ENCODE assay signal across 16 cellular contexts in genomic region chr5:143008032-143008431, GRCh38.
DNase-seq lines count a peak whose midpoint lies in the region; ATAC-seq and TF ChIP-seq lines count a peak whose summit lies in the region.
"Had no signal": no experiment of that assay in that cellular context is flagged by ENCODE, and none has a peak within 500 bp of the region (broad histone marks: within the 10 kb centered on the region; RNA-seq: fewer than 3 reads in every experiment).

No MANE protein-coding gene starts in this region.

- H3K4me3 ChIP-seq in left ventricle myocardium inferior (no peak overlapping the region), right cardiac atrium (ENCODE audit: low read length) (no peak overlapping the region), stomach (no peak overlapping the region)
- H3K4me3 ChIP-seq: tibial artery had no signal

- DNase-seq in left ventricle myocardium inferior = no peak
- DNase-seq in right cardiac atrium = no peak
- DNase-seq in T-helper 17 cell = no peak
- DNase-seq in foreskin keratinocyte = no peak
- no peak for DNase-seq in putamen (ENCODE audit: low spot score)
- DNase-seq in OCI-M2 (lab: John Stamatoyannopoulos, UW; ENCODE audit: unreplicated experiment) = no peak
- DNase-seq in HCEC 1CT = no peak
- no peak for DNase-seq in stomach
- DNase-seq: activated CD4-positive, CD25-positive, alpha-beta regulatory T cell; endodermal cell; NCI-H1048; stimulated activated CD4-positive, alpha-beta T cell treated with anti-CD3 and anti-CD28 coated beads, Interleukin-12 subunit alpha, Interleukin-12 subunit beta, amount 100 ng/mL, for 4 hours; SW 1271; tibial artery had no signal

- ATAC-seq in right cardiac atrium = no peak
- no peak for ATAC-seq in T-helper 17 cell
- no peak for ATAC-seq in foreskin keratinocyte

- intact Hi-C loops in left ventricle myocardium inferior (cut with micrococcal nuclease) = loop anchor here (5.0 kb wide), 1 partner anchor 389 kb away; no protein-coding TSS in a partner anchor
- intact Hi-C loops in right cardiac atrium (cut with DNase I) = loop anchor here in 2 of 4 donors (5.0 to 10.0 kb wide), 3 partner anchors 394 to 817 kb away; partner anchors contain the start of gene NR3C1 (in 2 of the 2)
- intact Hi-C loops in stomach (cut with DNase I; ENCODE audit: low total_unique reads) = no loop called here

- H3K36me3 ChIP-seq in left ventricle myocardium inferior = no peaks in the 10 kb centered on the region
- no peaks in the 10 kb centered on the region for H3K36me3 ChIP-seq in stomach
- H3K36me3 ChIP-seq: tibial artery had no signal

- H3K4me1 ChIP-seq in left ventricle myocardium inferior (peaks cover 83% of the 10 kb centered on the region), right cardiac atrium (ENCODE audit: control insufficient read depth, insufficient read depth, low read length) (peaks cover 28% of the 10 kb centered on the region), foreskin keratinocyte (peaks cover 22% of the 10 kb centered on the region), stomach (peaks cover 0 to 32% (median 19%) of the 10 kb centered on the region in 4 donors)

- H3K27me3 ChIP-seq in left ventricle myocardium inferior (ENCODE audit: low read depth) (no peaks in the 10 kb centered on the region), right cardiac atrium (ENCODE audit: control insufficient read depth, insufficient read depth) (no peaks in the 10 kb centered on the region), foreskin keratinocyte (no peaks in the 10 kb centered on the region), stomach (no peaks in the 10 kb centered on the region)
- H3K27me3 ChIP-seq: tibial artery had no signal

- no peak for TF ChIP-seq POLR2A in stomach (IDR thresholded peaks at IDR 0.05)

- peaks cover 39% of the 10 kb centered on the region for H3K4me1 Mint-ChIP-seq in T-helper 17 cell

- H3K4me3 Mint-ChIP-seq in T-helper 17 cell = peak overlapping the region; percentile 21
- H3K4me3 Mint-ChIP-seq: brain, endodermal cell had no signal

- 94% methylated on average over 2 of the region's 2 CpGs for WGBS in right cardiac atrium
- WGBS in stomach, 5 donors = 61 to 90% (median 80%) methylated on average over 2 of the region's 2 CpGs

- peak overlapping the region; percentile 91 for H3K27ac Mint-ChIP-seq in T-helper 17 cell
- H3K27ac Mint-ChIP-seq: endodermal cell had no signal

- H3K36me3 Mint-ChIP-seq in T-helper 17 cell (ENCODE audit: low read depth) = no peaks in the 10 kb centered on the region
- H3K36me3 Mint-ChIP-seq: brain had no signal

- no peaks in the 10 kb centered on the region for H3K27me3 Mint-ChIP-seq in T-helper 17 cell
- H3K27me3 Mint-ChIP-seq: brain had no signal

- H3K27ac ChIP-seq in left ventricle myocardium inferior (replicated peaks) (peak overlapping the region; percentile 78), right cardiac atrium (ENCODE audit: low read length) (no peak overlapping the region), foreskin keratinocyte (peak overlapping the region; percentile 94), stomach (no peak overlapping the region)
- H3K27ac ChIP-seq: parathyroid adenoma had no signal

- no peak for TF ChIP-seq CTCF in left ventricle myocardium inferior (IDR thresholded peaks at IDR 0.05; ENCODE audit: borderline replicate concordance)
- TF ChIP-seq CTCF in foreskin keratinocyte (conservative IDR thresholded peaks at IDR 0.05) = no peak
- no peak for TF ChIP-seq CTCF in stomach (IDR thresholded peaks at IDR 0.05)

- no peak for TF ChIP-seq EP300 in stomach (IDR thresholded peaks at IDR 0.05)

- H3K9me3 ChIP-seq in left ventricle myocardium inferior (replicated peaks) (no peaks in the 10 kb centered on the region), right cardiac atrium (ENCODE audit: control insufficient read depth, low read length) (no peaks in the 10 kb centered on the region), T-helper 17 cell (ENCODE audit: control insufficient read depth, low read length, poor library complexity, severe bottlenecking) (no peaks in the 10 kb centered on the region), stomach (no peaks in the 10 kb centered on the region)
- H3K9me3 ChIP-seq: tibial artery had no signal

Comparison
In these comparisons a context has a peak if more than half of its experiments do, and no peak if none do; other contexts are left out.
1. H3K27ac ChIP-seq: peak in left ventricle myocardium inferior (single experiment) and foreskin keratinocyte (single experiment); none in right cardiac atrium (single experiment) and stomach (0 of 5).